25 cellular contexts compared by ENCODE assay signal in the genomic region with DNA sequence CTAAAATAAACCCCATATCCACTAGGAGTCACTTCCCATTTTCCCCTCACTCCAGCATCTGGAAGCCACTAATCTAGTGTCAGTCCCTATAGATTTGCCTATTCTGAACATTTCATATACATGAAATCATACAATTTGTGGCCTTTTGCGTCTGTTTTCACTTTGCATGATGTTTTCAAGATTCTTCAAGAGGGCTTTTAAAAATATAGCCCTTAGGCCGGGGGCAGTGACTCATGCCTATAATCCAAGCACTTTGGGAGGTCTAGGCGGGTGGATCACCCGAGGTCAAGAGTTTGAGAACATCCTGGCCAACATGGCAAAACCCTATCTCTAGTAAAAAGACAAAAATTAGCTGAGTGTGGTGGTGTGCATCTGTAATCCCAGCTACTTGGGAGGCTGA.
DNase-seq lines count a peak whose midpoint lies in the region; ATAC-seq and TF ChIP-seq lines count a peak whose summit lies in the region.
"Had no signal": no experiment of that assay in that cellular context is flagged by ENCODE, and none has a peak within 500 bp of the region (broad histone marks: within the 10 kb centered on the region; RNA-seq: fewer than 3 reads in every experiment).

No MANE protein-coding gene starts in this region.

- no peak for ATAC-seq in foreskin keratinocyte
- ATAC-seq in GM18520 (IDR thresholded peaks at IDR 0.05; ENCODE audit: unreplicated experiment), result no peak
- no peak for ATAC-seq in GM19035 (IDR thresholded peaks at IDR 0.05; ENCODE audit: unreplicated experiment)
- ATAC-seq: activated T-cell treated with anti-CD3 and anti-CD28 coated beads, Interleukin-2, amount 50 U/mL, for 72 hours; left ventricle myocardium superior had no signal

- H3K27ac ChIP-seq in VCaP (0 out of 2 replicates have a peak overlapping the region, but pooled peaks have one; percentile 1), foreskin keratinocyte (no peak overlapping the region)
- H3K27ac ChIP-seq: neural progenitor cell, RWPE1, spleen had no signal

- H3K36me3 ChIP-seq in H7 (replicated peaks; ENCODE audit: control insufficient read depth, insufficient read depth, low read length), result no peaks in the 10 kb centered on the region
- H3K36me3 ChIP-seq: esophagus squamous epithelium, neural progenitor cell, spleen, stomach had no signal

- no peaks in the 10 kb centered on the region for H3K27me3 ChIP-seq in H7 (ENCODE audit: control insufficient read depth, insufficient read depth, low read length)
- no peaks in the 10 kb centered on the region for H3K27me3 ChIP-seq in foreskin keratinocyte
- H3K27me3 ChIP-seq: neural progenitor cell, spleen, stomach had no signal

- H3K4me3 ChIP-seq in foreskin fibroblast (ENCODE audit: low read depth in 1 of 2, low read length in 2 of 2) (no peak overlapping the region), H7 (ENCODE audit: insufficient read depth, low read depth, low read length) (no peak overlapping the region)
- H3K4me3 ChIP-seq: esophagus squamous epithelium, neural progenitor cell, spleen, stomach had no signal

- no peaks in the 10 kb centered on the region for H3K4me1 ChIP-seq in foreskin keratinocyte
- H3K4me1 ChIP-seq: spleen had no signal

- TF ChIP-seq CTCF in VCaP (conservative IDR thresholded peaks at IDR 0.05) (no peak), foreskin fibroblast (IDR thresholded peaks at IDR 0.05; ENCODE audit: low read depth, low read length) (no peak), foreskin keratinocyte (conservative IDR thresholded peaks at IDR 0.05) (no peak)

- DNase-seq in DMS53 (lab: John Stamatoyannopoulos, UW), result peak; percentile 51
- DNase-seq in DMS53 treated with DMSO at 0.1 percent for 48 hours (lab: John Stamatoyannopoulos, UW; ENCODE audit: unreplicated experiment), result no peak
- peak; percentile 86 to 92 for DNase-seq in foreskin fibroblast
- no peak for DNase-seq in H7
- no peak for DNase-seq in foreskin keratinocyte
- DNase-seq: activated CD4-positive, CD25-positive, alpha-beta regulatory T cell treated with anti-CD3 and anti-CD28 coated beads, Interleukin-2, amount 50 U/mL, for 72 hours; activated CD8-positive, alpha-beta memory T cell treated with anti-CD3 and anti-CD28 coated beads for 24 hours; activated T-cell treated with anti-CD3 and anti-CD28 coated beads, Interleukin-2, amount 50 U/mL, for 72 hours; COR-L47; effector memory CD4-positive, alpha-beta T cell; esophagus squamous epithelium; GOT3; immature natural killer cell; left ventricle myocardium superior; NCI-H1105 treated with DMSO at 0.1 percent for 48 hours; NCI-H524; spleen; stimulated activated CD4-positive, alpha-beta T cell treated with anti-CD3 and anti-CD28 coated beads, Interleukin-4, amount 100 ng/mL, for 4 hours; stomach; trophoblast cell had no signal

Comparison
In these comparisons a context has a peak if more than half of its experiments do, and no peak if none do; other contexts are left out.
1. DNase-seq: peak in DMS53 (single experiment) and foreskin fibroblast (2 of 2); none in DMS53 treated with DMSO at 0.1 percent for 48 hours (single experiment), H7 (single experiment) and foreskin keratinocyte (0 of 2).